Comparison of ENCODE assay signal across 27 cellular contexts in the genomic region with DNA sequence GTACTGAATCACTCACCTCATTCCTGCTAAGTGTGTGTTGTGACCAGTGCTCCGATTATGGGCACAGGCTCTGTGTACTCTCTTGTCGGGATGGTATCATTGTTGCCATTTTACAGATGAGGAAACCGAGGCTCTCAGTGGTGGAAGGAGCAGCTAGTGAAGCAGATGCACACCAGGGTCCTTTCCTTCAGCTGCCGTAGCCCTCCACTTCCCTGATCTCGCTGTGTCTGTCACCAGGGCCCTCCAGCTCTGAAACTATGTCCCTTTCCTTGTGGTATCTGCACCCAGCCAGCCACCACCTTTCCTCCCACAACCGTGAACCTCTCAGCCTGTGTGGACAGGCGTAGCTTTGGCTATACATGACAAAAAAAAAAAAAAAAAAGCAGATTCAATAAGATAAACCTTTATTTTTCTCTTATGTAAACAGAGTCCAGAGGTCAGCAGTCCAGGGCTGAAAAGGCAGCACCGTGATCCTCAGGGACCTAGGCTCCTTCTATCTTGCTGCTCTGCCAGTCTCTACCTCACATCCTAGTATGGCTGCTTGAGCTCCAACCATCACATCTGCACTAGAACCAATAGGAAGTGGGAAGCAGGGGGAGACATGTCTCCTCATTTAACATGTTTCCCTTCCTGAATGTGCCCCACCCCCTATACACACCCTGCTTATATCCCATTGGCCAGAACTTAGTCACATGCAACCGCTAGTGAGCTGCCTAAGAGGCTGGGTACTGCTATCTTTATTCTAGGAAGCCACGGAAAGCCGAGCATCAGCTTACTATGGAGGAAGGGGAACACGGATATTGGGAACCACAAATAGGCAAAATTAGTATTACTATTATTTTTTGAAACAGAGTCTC. TPM values are rescaled to one million over a fixed set of nuclear protein-coding genes. Genes with fewer than 3 reads are reported as not detected.
DNase-seq lines count a peak whose midpoint lies in the region; ATAC-seq, FAIRE-seq and TF ChIP-seq lines count a peak whose summit lies in the region.
"Had no signal": no experiment of that assay in that cellular context is flagged by ENCODE, and none has a peak within 500 bp of the region (broad histone marks: within the 10 kb centered on the region; RNA-seq: fewer than 3 reads in every experiment).

No MANE protein-coding gene starts in this region.

- H2AFZ ChIP-seq in astrocyte (ENCODE audit: low read depth, low read length): no peak overlapping the region
- H2AFZ ChIP-seq: GM23248 had no signal

- no peak overlapping the region for H3K27ac ChIP-seq in astrocyte (ENCODE audit: low read depth, low read length)
- H3K27ac ChIP-seq in stomach smooth muscle (ENCODE audit: low read length): peak overlapping the region; percentile 31
- H3K27ac ChIP-seq in CD8-positive, alpha-beta T cell (ENCODE audit: low read depth, low read length): no peak overlapping the region
- H3K27ac ChIP-seq: GM23248, spleen, upper lobe of right lung had no signal

- intact Hi-C loops in left colon (cut with DNase I, micrococcal nuclease): no loop called here
- intact Hi-C loops in CD8-positive, alpha-beta T cell (cut with DNase I, micrococcal nuclease): no loop called here

- no peaks in the 10 kb centered on the region for H3K9me3 ChIP-seq in astrocyte (ENCODE audit: insufficient read depth, low read depth, low read length)
- H3K9me3 ChIP-seq in stomach smooth muscle (ENCODE audit: control insufficient read depth in 2 of 2, low read length in 2 of 2): no peaks in the 10 kb centered on the region
- H3K9me3 ChIP-seq in CD8-positive, alpha-beta T cell (ENCODE audit: low read length): no peaks in the 10 kb centered on the region
- H3K9me3 ChIP-seq: spleen, upper lobe of right lung had no signal

- FAIRE-seq in astrocyte (lab: Jason Lieb, UNC): no peak
- FAIRE-seq: endothelial cell of umbilical vein, GM12892 had no signal

- POLR2A ChIA-PET in CD8-positive, alpha-beta T cell (lab: Charles Lee): no interaction called here

- no peak overlapping the region for H3K4me3 Mint-ChIP-seq in astrocyte (ENCODE audit: unreplicated experiment)
- no peak overlapping the region for H3K4me3 Mint-ChIP-seq in CD8-positive, alpha-beta T cell
- H3K4me3 Mint-ChIP-seq: activated B cell treated with CpG ODN at 0.5 μM for 24 hours; dendritic cell treated with granulocyte-macrophage colony-stimulating factor and Interleukin-4, amounts not matched to agents 40 ng/mL and 50 ng/mL, for 4 days; neural crest cell; stimulated activated naive CD8-positive, alpha-beta T cell treated with anti-CD3 and anti-CD28 coated beads, Interleukin-15, Interleukin-2, amounts not matched to agents 100 ng/mL and 50 ng/mL, for 24 hours had no signal

- no peak overlapping the region for H3K9ac ChIP-seq in astrocyte (ENCODE audit: low read length)
- no peak overlapping the region for H3K9ac ChIP-seq in stomach smooth muscle (ENCODE audit: low read length in 2 of 2)
- H3K9ac ChIP-seq: GM23248 had no signal

- peaks cover 35% of the 10 kb centered on the region for H4K20me1 ChIP-seq in astrocyte (ENCODE audit: insufficient read depth, low read length)

- H3K9me3 Mint-ChIP-seq in astrocyte (ENCODE audit: unreplicated experiment): no peaks in the 10 kb centered on the region
- H3K9me3 Mint-ChIP-seq in CD8-positive, alpha-beta T cell: no peaks in the 10 kb centered on the region
- H3K9me3 Mint-ChIP-seq: activated B cell treated with CpG ODN at 0.5 μM for 24 hours; dendritic cell treated with granulocyte-macrophage colony-stimulating factor and Interleukin-4, amounts not matched to agents 40 ng/mL and 50 ng/mL, for 4 days; neural crest cell; stimulated activated naive CD8-positive, alpha-beta T cell treated with anti-CD3 and anti-CD28 coated beads, Interleukin-15, Interleukin-2, amounts not matched to agents 100 ng/mL and 50 ng/mL, for 24 hours had no signal

- TF ChIP-seq CTCF in astrocyte (IDR thresholded peaks at IDR 0.05; ENCODE audit: insufficient read depth, low read depth, low read length): no peak
- TF ChIP-seq CTCF in GM13977 (IDR thresholded peaks at IDR 0.05; ENCODE audit: extremely low read depth, insufficient read depth, missing control alignments): no peak
- no peak for TF ChIP-seq CTCF in CD8-positive, alpha-beta T cell (IDR thresholded peaks at IDR 0.05)

- H3K4me1 Mint-ChIP-seq in astrocyte (ENCODE audit: low read depth, unreplicated experiment): peaks cover 19% of the 10 kb centered on the region
- no peaks in the 10 kb centered on the region for H3K4me1 Mint-ChIP-seq in CD8-positive, alpha-beta T cell (ENCODE audit: low read depth)
- H3K4me1 Mint-ChIP-seq: activated B cell treated with CpG ODN at 0.5 μM for 24 hours had no signal

- H3K4me2 ChIP-seq in astrocyte (ENCODE audit: low read length): no peak overlapping the region

- peak; percentile 25 for DNase-seq in activated effector memory CD4-positive, alpha-beta T cell treated with anti-CD3 and anti-CD28 coated beads, Interleukin-2, amount 50 U/mL, for 16 hours
- no peak for DNase-seq in activated effector memory CD4-positive, alpha-beta T cell treated with Interleukin-2 at 50 U/mL for 16 hours
- DNase-seq in astrocyte (ENCODE audit: low read depth): no peak
- DNase-seq in left colon: no peak
- DNase-seq in GM13977 (ENCODE audit: low spot score): no peak
- DNase-seq in germinal center (ENCODE audit: low spot score): no peak
- DNase-seq in CD8-positive, alpha-beta T cell: no peak
- DNase-seq: activated B cell treated with CpG ODN at 0.5 μM for 24 hours; activated CD4-positive, alpha-beta T cell treated with anti-CD3 and anti-CD28 coated beads, Interleukin-2, amount 50 U/mL, for 4 hours; activated gamma-delta T cell; glutamatergic neuron; GM23248; KG1; midbrain; NCI-H1694; NCI-H2171; NCI-H526; spleen; stimulated activated CD4-positive, alpha-beta T cell treated with anti-CD3 and anti-CD28 coated beads, Interleukin-4, amount 100 ng/mL, for 1 hour; upper lobe of right lung had no signal

- peaks cover 2% of the 10 kb centered on the region for H3K36me3 Mint-ChIP-seq in astrocyte (ENCODE audit: low read depth, unreplicated experiment)
- no peaks in the 10 kb centered on the region for H3K36me3 Mint-ChIP-seq in CD8-positive, alpha-beta T cell

- in situ Hi-C loops in GM13977 (cut with MboI; ENCODE audit: low pct_unique_long_range_greater_than_20kb, low sequenced_read_pairs, unreplicated experiment): no loop called here

- CTCF ChIA-PET in CD8-positive, alpha-beta T cell (lab: Charles Lee): no interaction called here

- H3K27me3 ChIP-seq in astrocyte (ENCODE audit: insufficient read depth, low read length) (no peaks in the 10 kb centered on the region), stomach smooth muscle (ENCODE audit: control insufficient read depth in 1 of 2, insufficient read depth in 2 of 2, low read length in 2 of 2) (no peaks in the 10 kb centered on the region)
- no peaks in the 10 kb centered on the region for H3K27me3 ChIP-seq in CD8-positive, alpha-beta T cell (ENCODE audit: insufficient read depth, low read length)
- H3K27me3 ChIP-seq: upper lobe of right lung had no signal

- H3K79me2 ChIP-seq in astrocyte (ENCODE audit: insufficient read depth, low read length): no peaks in the 10 kb centered on the region

- peak overlapping the region; percentile 58 for H3K27ac Mint-ChIP-seq in astrocyte (ENCODE audit: unreplicated experiment)
- H3K27ac Mint-ChIP-seq in CD8-positive, alpha-beta T cell: no peak overlapping the region
- H3K27ac Mint-ChIP-seq: activated B cell treated with CpG ODN at 0.5 μM for 24 hours; dendritic cell treated with granulocyte-macrophage colony-stimulating factor and Interleukin-4, amounts not matched to agents 40 ng/mL and 50 ng/mL, for 4 days; stimulated activated naive CD8-positive, alpha-beta T cell treated with anti-CD3 and anti-CD28 coated beads, Interleukin-15, Interleukin-2, amounts not matched to agents 100 ng/mL and 50 ng/mL, for 24 hours had no signal

- H3K4me3 ChIP-seq in astrocyte (ENCODE audit: insufficient read depth, low read depth, low read length): no peak overlapping the region
- no peak overlapping the region for H3K4me3 ChIP-seq in stomach smooth muscle (ENCODE audit: low read length in 2 of 2)
- no peak overlapping the region for H3K4me3 ChIP-seq in CD8-positive, alpha-beta T cell (ENCODE audit: low read depth, low read length)
- H3K4me3 ChIP-seq: GM23248, spleen, upper lobe of right lung had no signal

- no peaks in the 10 kb centered on the region for H3K27me3 Mint-ChIP-seq in astrocyte (ENCODE audit: low read depth, unreplicated experiment)
- H3K27me3 Mint-ChIP-seq in CD8-positive, alpha-beta T cell (ENCODE audit: low read depth): no peaks in the 10 kb centered on the region
- H3K27me3 Mint-ChIP-seq: dendritic cell treated with granulocyte-macrophage colony-stimulating factor and Interleukin-4, amounts not matched to agents 40 ng/mL and 50 ng/mL, for 4 days; stimulated activated naive CD8-positive, alpha-beta T cell treated with anti-CD3 and anti-CD28 coated beads, Interleukin-15, Interleukin-2, amounts not matched to agents 100 ng/mL and 50 ng/mL, for 24 hours had no signal

- H3K4me1 ChIP-seq in astrocyte (ENCODE audit: insufficient read depth, low read length) (peaks cover 11% of the 10 kb centered on the region), stomach smooth muscle (ENCODE audit: control insufficient read depth, insufficient read depth, low read length) (peaks cover 60% of the 10 kb centered on the region)
- no peaks in the 10 kb centered on the region for H3K4me1 ChIP-seq in CD8-positive, alpha-beta T cell (ENCODE audit: insufficient read depth, low read length)

- H3K36me3 ChIP-seq in astrocyte (ENCODE audit: insufficient read depth, low read length) (no peaks in the 10 kb centered on the region), stomach smooth muscle (ENCODE audit: control insufficient read depth in 2 of 2, insufficient read depth in 2 of 2, low read length in 2 of 2) (peaks cover 0 to 3% of the 10 kb centered on the region in 2 donors)
- H3K36me3 ChIP-seq in CD8-positive, alpha-beta T cell (ENCODE audit: insufficient read depth, low read length): no peaks in the 10 kb centered on the region
- H3K36me3 ChIP-seq: spleen, upper lobe of right lung had no signal

- ATAC-seq in left colon: peak; percentile 23
- ATAC-seq in CD8-positive, alpha-beta T cell: no peak
- ATAC-seq: left lobe of liver had no signal

RNA-seq across cellular contexts. Expression of gene TMEM51, which starts 44.3 kb away (rescaled TPM):
- total RNA-seq in astrocyte (6.9 TPM in 2 replicates), left colon (10 to 100 TPM; 23.4 to 27.4 TPM)
- not detected for total RNA-seq in CD8-positive, alpha-beta T cell
- total RNA-seq: activated B cell treated with CpG ODN at 0.5 μM for 24 hours had no signal

RNA-seq across cellular contexts. Expression of gene FHAD1, which starts 49.2 kb away (rescaled TPM):
- 0.25 TPM in 1 of 2 replicates, not detected in the other for total RNA-seq in astrocyte
- 1 to 10 TPM; 1.2 to 1.3 TPM for total RNA-seq in left colon
- total RNA-seq in CD8-positive, alpha-beta T cell: not detected
- total RNA-seq: activated B cell treated with CpG ODN at 0.5 μM for 24 hours, GM23248, left lobe of liver had no signal
